In the genomic region with DNA sequence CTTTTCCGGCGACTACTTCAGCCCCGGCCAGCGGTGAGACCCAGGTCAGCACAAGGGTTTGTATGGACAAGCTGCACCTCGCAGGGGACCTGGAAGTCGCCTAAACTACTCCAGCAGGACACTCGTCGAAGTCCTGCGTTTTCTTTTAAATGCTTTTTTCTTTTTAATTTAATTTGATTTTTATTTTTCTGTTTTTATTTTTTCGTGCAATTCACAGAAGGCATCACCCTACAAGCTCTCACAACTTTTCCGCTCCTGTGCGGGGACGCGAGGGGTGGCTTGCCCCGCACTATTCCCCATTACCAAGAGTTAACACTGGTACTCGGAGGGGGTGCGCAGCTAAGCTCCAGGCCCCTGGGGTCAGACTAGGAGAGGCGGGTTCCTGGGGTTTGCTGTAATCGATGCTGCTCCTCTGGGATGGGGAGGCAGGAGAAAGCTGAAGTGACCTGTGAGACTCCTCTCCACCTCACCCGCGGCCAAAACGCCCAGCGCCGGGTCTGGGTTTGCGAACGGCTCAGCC, we compare ENCODE assay signal across 12 cellular contexts. TPM values are rescaled to one million over a fixed set of nuclear protein-coding genes. Genes with fewer than 3 reads are reported as not detected.
DNase-seq lines count a peak whose midpoint lies in the region; ATAC-seq and TF ChIP-seq lines count a peak whose summit lies in the region.
"Had no signal": no experiment of that assay in that cellular context is flagged by ENCODE, and none has a peak within 500 bp of the region (broad histone marks: within the 10 kb centered on the region; RNA-seq: fewer than 3 reads in every experiment).

No MANE protein-coding gene starts in this region.

- H3K27me3 Mint-ChIP-seq in GM23338 (ENCODE audit: insufficient read depth, low read depth, poor library complexity), result peaks cover 22% of the 10 kb centered on the region

- H3K36me3 Mint-ChIP-seq in GM23338 (ENCODE audit: low read depth), result peaks cover 3% of the 10 kb centered on the region; the same call in 2 of the 3 replicates

- peaks cover 51% of the 10 kb centered on the region for H3K4me1 ChIP-seq in GM23338 (ENCODE audit: insufficient read depth)
- H3K4me1 ChIP-seq in iPS-20b (ENCODE audit: insufficient read depth, low read length), result peaks cover 22% of the 10 kb centered on the region
- H3K4me1 ChIP-seq in skeletal muscle tissue (ENCODE audit: control insufficient read depth in 3 of 3, insufficient read depth in 3 of 3, low read length in 3 of 3), result peaks cover 11 to 20% (median 15%) of the 10 kb centered on the region in 3 donors

- H3K9ac ChIP-seq in iPS-20b (ENCODE audit: low read depth, low read length) (peak overlapping the region; percentile 67; the same call in 1 of the 2 replicates), skeletal muscle tissue (ENCODE audit: low read depth in 1 of 3, low read length in 3 of 3) (peak overlapping the region in 1 of 3 donors; percentile 25)

- peak; percentile 11 for ATAC-seq in GM23338
- ATAC-seq in GM19324 (IDR thresholded peaks at IDR 0.05; ENCODE audit: low FRiP score, unreplicated experiment), result no peak
- ATAC-seq in GM18498 (IDR thresholded peaks at IDR 0.05; ENCODE audit: unreplicated experiment), result no peak

- H3K4me1 Mint-ChIP-seq in GM23338, result peaks cover 30% of the 10 kb centered on the region
- H3K4me1 Mint-ChIP-seq: central memory CD8-positive, alpha-beta T cell had no signal

- H3K4me2 ChIP-seq in GM23338, result peak overlapping the region; percentile 95

- H3K9me2 ChIP-seq in GM23338 (ENCODE audit: insufficient read depth), result no peaks in the 10 kb centered on the region

- H3K27ac ChIP-seq in GM23338 (ENCODE audit: low read depth) (no peak overlapping the region), brain microvascular endothelial cell (peak overlapping the region; percentile 91), iPS-20b (ENCODE audit: low read length) (no peak overlapping the region), skeletal muscle tissue (ENCODE audit: low read depth, low read length) (no peak overlapping the region)
- H3K27ac ChIP-seq: neutrophil had no signal

- peak overlapping the region; percentile 56; the same call in 1 of the 2 replicates for H2AFZ ChIP-seq in GM23338

- H3K79me2 ChIP-seq in GM23338 (replicated peaks; ENCODE audit: insufficient read depth), result peaks cover 56% of the 10 kb centered on the region

- peak overlapping the region; percentile 84 for H3K4me3 ChIP-seq in GM23338
- peak overlapping the region; percentile 92 for H3K4me3 ChIP-seq in brain microvascular endothelial cell (ENCODE audit: low read depth, low read length)
- H3K4me3 ChIP-seq in iPS-20b (ENCODE audit: low read length), result peak overlapping the region; percentile 92
- peak overlapping the region; percentile 51 to 58 (median 56) for H3K4me3 ChIP-seq in skeletal muscle tissue (ENCODE audit: low read length in 3 of 3)

- no peaks in the 10 kb centered on the region for H4K20me1 ChIP-seq in GM23338 (replicated peaks; ENCODE audit: insufficient read depth)

- H3K27ac Mint-ChIP-seq in GM23338, result no peak overlapping the region
- H3K27ac Mint-ChIP-seq: activated CD4-positive, alpha-beta T cell treated with anti-CD3 and anti-CD28 coated beads, Interleukin-2, amount 10 ng/mL, durations not matched to agents 24 days and 14 days had no signal

- no peaks in the 10 kb centered on the region for H3F3A ChIP-seq in GM23338 (replicated peaks; ENCODE audit: low read depth)

- H3K9me3 Mint-ChIP-seq in GM23338, result no peaks in the 10 kb centered on the region; the same call in 2 of the 3 replicates
- H3K9me3 Mint-ChIP-seq: activated CD4-positive, alpha-beta T cell treated with anti-CD3 and anti-CD28 coated beads, Interleukin-2, amount 10 ng/mL, durations not matched to agents 24 days and 14 days had no signal

- H3K9me3 ChIP-seq in iPS-20b (ENCODE audit: insufficient read depth, low read depth, low read length) (no peaks in the 10 kb centered on the region), skeletal muscle tissue (ENCODE audit: control insufficient read depth in 3 of 3, low read length in 3 of 3) (no peaks in the 10 kb centered on the region)
- H3K9me3 ChIP-seq: neutrophil had no signal

- peaks cover 10% of the 10 kb centered on the region; the same call in 1 of the 2 replicates for H3K27me3 ChIP-seq in GM23338 (ENCODE audit: insufficient read depth)
- no peaks in the 10 kb centered on the region for H3K27me3 ChIP-seq in brain microvascular endothelial cell (replicated peaks)
- H3K27me3 ChIP-seq in iPS-20b (ENCODE audit: insufficient read depth, low read length), result peaks cover 52% of the 10 kb centered on the region
- H3K27me3 ChIP-seq in skeletal muscle tissue (ENCODE audit: control insufficient read depth in 3 of 3, insufficient read depth in 3 of 3, low read length in 3 of 3), result peaks cover 35 to 40% (median 40%) of the 10 kb centered on the region in 3 donors

- H3K36me3 ChIP-seq in GM23338 (ENCODE audit: insufficient read depth) (no peaks in the 10 kb centered on the region), brain microvascular endothelial cell (replicated peaks) (no peaks in the 10 kb centered on the region), iPS-20b (ENCODE audit: insufficient read depth, low read depth, low read length) (0 out of 2 replicates have a peak, but pooled peaks cover 3% of the 10 kb centered on the region), skeletal muscle tissue (ENCODE audit: control insufficient read depth in 3 of 3, insufficient read depth in 3 of 3, low read length in 3 of 3) (no peaks in the 10 kb centered on the region)
- H3K36me3 ChIP-seq: neutrophil had no signal

- in situ Hi-C loops in brain microvascular endothelial cell (cut with HindIII; ENCODE audit: low pct_ligation_motif_present, low sequenced_read_pairs), result no loop called here

- TF ChIP-seq CTCF in GM23338 (conservative IDR thresholded peaks at IDR 0.05; ENCODE audit: low read depth in 2 of 2) (no peak), brain microvascular endothelial cell (IDR thresholded peaks at IDR 0.05; ENCODE audit: low read depth, low read length, missing control alignments) (no peak)

- peak overlapping the region; percentile 97 for H3K4me3 Mint-ChIP-seq in GM23338
- H3K4me3 Mint-ChIP-seq: central memory CD8-positive, alpha-beta T cell had no signal

- DNase-seq in GM23338 (ENCODE audit: low spot score) (no peak), brain microvascular endothelial cell (no peak), NCI-H1048 (lab: John Stamatoyannopoulos, UW) (no peak), DMS153 (lab: John Stamatoyannopoulos, UW) (no peak)
- DNase-seq: activated CD4-positive, alpha-beta T cell treated with anti-CD3 and anti-CD28 coated beads, Interleukin-2, amount 10 ng/mL, durations not matched to agents 24 days and 14 days; NK-92 treated with Interleukin-12 subunit alpha and Interleukin-12 subunit beta, amount 100 ng/mL, for 24 hours had no signal

TF ChIP-seq in GM23338, 12 proteins besides CTCF, POLR2A, EP300 and RAD21:
- no peak for TF ChIP-seq CREB1 (CRISPR knock-in tag; IDR thresholded peaks at IDR 0.05; ENCODE audit: low read depth)
- no peak for TF ChIP-seq JUNB (IDR thresholded peaks at IDR 0.05; ENCODE audit: unreplicated experiment)
- no peak for TF ChIP-seq POLR2AphosphoS5 (IDR thresholded peaks at IDR 0.05; ENCODE audit: low read depth)

RNA-seq across cellular contexts. Expression of gene EDIL3, which starts 1.3 kb away (rescaled TPM):
- total RNA-seq in GM23338 (2014; rRNA removed; shearing (Covaris generic)), result 59.9 and 61.9 TPM in 2 replicates
- 43.3 and 44.0 TPM in 2 replicates for polyA plus RNA-seq in GM23338 (2016; fragmentation: Nextera tagmentation; extraction: Ambion mirVana)
- 14.1 TPM for total RNA-seq in skeletal muscle tissue
- total RNA-seq: activated CD4-positive, alpha-beta T cell treated with anti-CD3 and anti-CD28 coated beads, Interleukin-2, amount 10 ng/mL, durations not matched to agents 24 days and 14 days had no signal
